In genomic region chr6:8063762-8064637, GRCh38 we compare ENCODE assay signal across 1 cellular context.
A peak's percentile ranks its signal among the peaks of the same experiment; 100 is the strongest.
TF ChIP-seq lines count a peak whose summit lies in the region.

A gene with protein sequence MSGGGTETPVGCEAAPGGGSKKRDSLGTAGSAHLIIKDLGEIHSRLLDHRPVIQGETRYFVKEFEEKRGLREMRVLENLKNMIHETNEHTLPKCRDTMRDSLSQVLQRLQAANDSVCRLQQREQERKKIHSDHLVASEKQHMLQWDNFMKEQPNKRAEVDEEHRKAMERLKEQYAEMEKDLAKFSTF (minus strand): TSS chr6:8064389. CDS start chr6:8064376, 13 bp downstream.

TF ChIP-seq in HepG2, 621 proteins besides CTCF, POLR2A, EP300 and RAD21 (continued from another document and continues in another):
- TF ChIP-seq, protein P1, sequence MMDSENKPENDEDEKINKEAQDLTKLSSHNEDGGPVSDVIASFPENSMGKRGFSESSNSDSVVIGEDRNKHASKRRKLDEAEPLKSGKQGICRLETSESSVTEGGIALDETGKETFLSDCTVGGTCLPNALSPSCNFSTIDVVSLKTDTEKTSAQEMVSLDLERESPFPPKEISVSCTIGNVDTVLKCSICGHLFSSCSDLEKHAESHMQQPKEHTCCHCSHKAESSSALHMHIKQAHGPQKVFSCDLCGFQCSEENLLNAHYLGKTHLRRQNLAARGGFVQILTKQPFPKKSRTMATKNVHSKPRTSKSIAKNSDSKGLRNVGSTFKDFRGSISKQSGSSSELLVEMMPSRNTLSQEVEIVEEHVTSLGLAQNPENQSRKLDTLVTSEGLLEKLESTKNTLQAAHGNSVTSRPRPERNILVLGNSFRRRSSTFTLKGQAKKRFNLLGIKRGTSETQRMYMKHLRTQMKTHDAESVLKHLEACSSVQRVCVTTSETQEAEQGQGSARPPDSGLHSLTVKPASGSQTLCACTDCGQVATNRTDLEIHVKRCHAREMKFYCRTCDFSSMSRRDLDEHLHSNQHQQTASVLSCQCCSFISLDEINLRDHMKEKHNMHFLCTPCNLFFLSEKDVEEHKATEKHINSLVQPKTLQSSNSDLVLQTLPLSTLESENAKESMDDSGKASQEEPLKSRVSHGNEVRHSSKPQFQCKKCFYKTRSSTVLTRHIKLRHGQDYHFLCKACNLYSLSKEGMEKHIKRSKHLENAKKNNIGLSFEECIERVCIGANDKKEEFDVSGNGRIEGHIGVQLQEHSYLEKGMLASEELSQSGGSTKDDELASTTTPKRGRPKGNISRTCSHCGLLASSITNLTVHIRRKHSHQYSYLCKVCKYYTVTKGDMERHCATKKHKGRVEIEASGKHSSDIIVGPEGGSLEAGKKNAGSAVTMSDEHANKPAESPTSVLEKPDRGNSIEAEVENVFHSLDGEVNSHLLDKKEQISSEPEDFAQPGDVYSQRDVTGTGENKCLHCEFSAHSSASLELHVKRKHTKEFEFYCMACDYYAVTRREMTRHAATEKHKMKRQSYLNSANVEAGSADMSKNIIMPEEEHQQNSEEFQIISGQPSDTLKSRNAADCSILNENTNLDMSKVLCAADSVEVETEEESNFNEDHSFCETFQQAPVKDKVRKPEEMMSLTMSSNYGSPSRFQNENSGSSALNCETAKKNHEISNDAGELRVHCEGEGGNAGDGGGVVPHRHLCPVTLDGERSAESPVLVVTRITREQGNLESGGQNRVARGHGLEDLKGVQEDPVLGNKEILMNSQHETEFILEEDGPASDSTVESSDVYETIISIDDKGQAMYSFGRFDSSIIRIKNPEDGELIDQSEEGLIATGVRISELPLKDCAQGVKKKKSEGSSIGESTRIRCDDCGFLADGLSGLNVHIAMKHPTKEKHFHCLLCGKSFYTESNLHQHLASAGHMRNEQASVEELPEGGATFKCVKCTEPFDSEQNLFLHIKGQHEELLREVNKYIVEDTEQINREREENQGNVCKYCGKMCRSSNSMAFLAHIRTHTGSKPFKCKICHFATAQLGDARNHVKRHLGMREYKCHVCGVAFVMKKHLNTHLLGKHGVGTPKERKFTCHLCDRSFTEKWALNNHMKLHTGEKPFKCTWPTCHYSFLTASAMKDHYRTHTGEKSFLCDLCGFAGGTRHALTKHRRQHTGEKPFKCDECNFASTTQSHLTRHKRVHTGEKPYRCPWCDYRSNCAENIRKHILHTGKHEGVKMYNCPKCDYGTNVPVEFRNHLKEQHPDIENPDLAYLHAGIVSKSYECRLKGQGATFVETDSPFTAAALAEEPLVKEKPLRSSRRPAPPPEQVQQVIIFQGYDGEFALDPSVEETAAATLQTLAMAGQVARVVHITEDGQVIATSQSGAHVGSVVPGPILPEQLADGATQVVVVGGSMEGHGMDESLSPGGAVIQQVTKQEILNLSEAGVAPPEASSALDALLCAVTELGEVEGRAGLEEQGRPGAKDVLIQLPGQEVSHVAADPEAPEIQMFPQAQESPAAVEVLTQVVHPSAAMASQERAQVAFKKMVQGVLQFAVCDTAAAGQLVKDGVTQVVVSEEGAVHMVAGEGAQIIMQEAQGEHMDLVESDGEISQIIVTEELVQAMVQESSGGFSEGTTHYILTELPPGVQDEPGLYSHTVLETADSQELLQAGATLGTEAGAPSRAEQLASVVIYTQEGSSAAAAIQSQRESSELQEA (CRISPR knock-in tag; IDR thresholded peaks at IDR 0.05; ENCODE audit: not compliant biosample characterization), result peak; percentile 73
- TF ChIP-seq ZZZ3 (CRISPR knock-in tag; IDR thresholded peaks at IDR 0.05; ENCODE audit: borderline replicate concordance) (0 out of 2 replicates have a peak, but pooled peaks have one; percentile 32), GATAD1 (CRISPR knock-in tag; IDR thresholded peaks at IDR 0.05) (peak; percentile 91), KDM5B (CRISPR knock-in tag; IDR thresholded peaks at IDR 0.05; ENCODE audit: borderline replicate concordance) (peak; percentile 97; the same call in 1 of the 2 replicates), ZBTB42 (CRISPR knock-in tag; IDR thresholded peaks at IDR 0.05) (peak; percentile 83), HMGXB4 (CRISPR knock-in tag; IDR thresholded peaks at IDR 0.05; ENCODE audit: borderline replicate concordance in 1 of 2, low read depth in 1 of 2) (peak; percentile 67 to 93), NFIB (CRISPR knock-in tag; IDR thresholded peaks at IDR 0.05; ENCODE audit: borderline replicate concordance) (no peak), ESRRA (CRISPR knock-in tag; IDR thresholded peaks at IDR 0.05; ENCODE audit: low read depth) (no peak; the same call in 1 of the 2 replicates), MEIS2 (CRISPR knock-in tag; IDR thresholded peaks at IDR 0.05) (peak; percentile 90), ZNF562 (CRISPR knock-in tag; IDR thresholded peaks at IDR 0.05; ENCODE audit: borderline replicate concordance) (no peak), TFAP4 (IDR thresholded peaks at IDR 0.05; ENCODE audit: borderline replicate concordance, low read depth) (peak; percentile 64), ZNF574 (CRISPR knock-in tag; IDR thresholded peaks at IDR 0.05) (peak; percentile 95), HIVEP1 (CRISPR knock-in tag; IDR thresholded peaks at IDR 0.05) (peak; percentile 80), ZNF563 (CRISPR knock-in tag; IDR thresholded peaks at IDR 0.05) (peak; percentile 95), ZBTB39 (CRISPR knock-in tag; IDR thresholded peaks at IDR 0.05) (no peak), CERS6 (CRISPR knock-in tag; IDR thresholded peaks at IDR 0.05) (no peak), SMARCC2 (IDR thresholded peaks at IDR 0.05) (no peak), ZFP1 (CRISPR knock-in tag; IDR thresholded peaks at IDR 0.05) (peak; percentile 77), MXD4 (CRISPR knock-in tag; IDR thresholded peaks at IDR 0.05) (peak; percentile 75), MAFF (IDR thresholded peaks at IDR 0.05; ENCODE audit: low read depth, low read length) (no peak), ZC3H4 (CRISPR knock-in tag; IDR thresholded peaks at IDR 0.05; ENCODE audit: borderline replicate concordance) (peak; percentile 55; the same call in 1 of the 2 replicates), ZNF841 (CRISPR knock-in tag; IDR thresholded peaks at IDR 0.05; ENCODE audit: borderline replicate concordance) (no peak), ZSCAN21 (CRISPR knock-in tag; IDR thresholded peaks at IDR 0.05; ENCODE audit: borderline replicate concordance) (peak; percentile 70; the same call in 1 of the 2 replicates), RARA (CRISPR knock-in tag; IDR thresholded peaks at IDR 0.05) (peak; percentile 53), RNF2 (conservative IDR thresholded peaks at IDR 0.05; ENCODE audit: low read depth) (no peak; the same call in 1 of the 2 replicates), TRAFD1 (CRISPR knock-in tag; IDR thresholded peaks at IDR 0.05; ENCODE audit: borderline replicate concordance) (peak; percentile 94), KDM1A (CRISPR knock-in tag; IDR thresholded peaks at IDR 0.05) (no peak), ZSCAN25 (CRISPR knock-in tag; IDR thresholded peaks at IDR 0.05) (peak; percentile 30; the same call in 1 of the 2 replicates), SIN3B (IDR thresholded peaks at IDR 0.05; ENCODE audit: low read length) (peak; percentile 79), MBNL3 (CRISPR knock-in tag; conservative IDR thresholded peaks at IDR 0.05) (no peak), ZNF598 (CRISPR knock-in tag; IDR thresholded peaks at IDR 0.05; ENCODE audit: borderline replicate concordance) (peak; percentile 89; the same call in 1 of the 2 replicates), TEAD3 (CRISPR knock-in tag; optimal IDR thresholded peaks at IDR 0.05; ENCODE audit: borderline replicate concordance) (peak; percentile 95), FOXJ3 (CRISPR knock-in tag; IDR thresholded peaks at IDR 0.05; ENCODE audit: borderline replicate concordance) (peak; percentile 74; the same call in 1 of the 2 replicates), MTA1 (CRISPR knock-in tag; IDR thresholded peaks at IDR 0.05; ENCODE audit: borderline replicate concordance) (peak; percentile 85; the same call in 1 of the 2 replicates), SNAI1 (CRISPR knock-in tag; IDR thresholded peaks at IDR 0.05; ENCODE audit: borderline replicate concordance) (peak; percentile 87; the same call in 1 of the 2 replicates), FOXK1 (CRISPR knock-in tag; IDR thresholded peaks at IDR 0.05; ENCODE audit: borderline replicate concordance, low read depth) (peak; percentile 67)
- TF ChIP-seq, protein P2, sequence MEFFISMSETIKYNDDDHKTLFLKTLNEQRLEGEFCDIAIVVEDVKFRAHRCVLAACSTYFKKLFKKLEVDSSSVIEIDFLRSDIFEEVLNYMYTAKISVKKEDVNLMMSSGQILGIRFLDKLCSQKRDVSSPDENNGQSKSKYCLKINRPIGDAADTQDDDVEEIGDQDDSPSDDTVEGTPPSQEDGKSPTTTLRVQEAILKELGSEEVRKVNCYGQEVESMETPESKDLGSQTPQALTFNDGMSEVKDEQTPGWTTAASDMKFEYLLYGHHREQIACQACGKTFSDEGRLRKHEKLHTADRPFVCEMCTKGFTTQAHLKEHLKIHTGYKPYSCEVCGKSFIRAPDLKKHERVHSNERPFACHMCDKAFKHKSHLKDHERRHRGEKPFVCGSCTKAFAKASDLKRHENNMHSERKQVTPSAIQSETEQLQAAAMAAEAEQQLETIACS (CRISPR knock-in tag; IDR thresholded peaks at IDR 0.05), result 0 out of 2 replicates have a peak, but pooled peaks have one; percentile 11
- TF ChIP-seq, protein P3, sequence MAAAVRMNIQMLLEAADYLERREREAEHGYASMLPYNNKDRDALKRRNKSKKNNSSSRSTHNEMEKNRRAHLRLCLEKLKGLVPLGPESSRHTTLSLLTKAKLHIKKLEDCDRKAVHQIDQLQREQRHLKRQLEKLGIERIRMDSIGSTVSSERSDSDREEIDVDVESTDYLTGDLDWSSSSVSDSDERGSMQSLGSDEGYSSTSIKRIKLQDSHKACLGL (CRISPR knock-in tag; IDR thresholded peaks at IDR 0.05), result peak; percentile 92
